ENCODE assay signal across 8 cellular contexts in genomic region chr5:95555553-95555952, GRCh38. TPM values are rescaled to one million over a fixed set of nuclear protein-coding genes. Genes with fewer than 3 reads are reported as not detected.
A peak's percentile ranks its signal among the peaks of the same experiment; 100 is the strongest.
DNase-seq lines count a peak whose midpoint lies in the region; ATAC-seq, FAIRE-seq and TF ChIP-seq lines count a peak whose summit lies in the region.

No MANE protein-coding gene starts in this region.

- H3K4me3 Mint-ChIP-seq in activated T-cell treated with anti-CD3 and anti-CD28 coated beads, Interleukin-2, amount 50 U/mL, for 24 hours = peak overlapping the region; percentile 88

- CTCF ChIA-PET in K562 (lab: Yijun Ruan, JAX; ENCODE audit: low intra/inter-chr PET ratio) = interaction anchor here (1.2 kb wide), 1 partner anchor 89 kb away, joined by 4 read pairs; no protein-coding TSS in a partner anchor

- H3K9me3 ChIP-seq in K562 (replicated peaks; ENCODE audit: control insufficient read depth, insufficient read depth, low read depth, low read length) (no peaks in the 10 kb centered on the region), right lobe of liver (no peaks in the 10 kb centered on the region), tibial artery (no peaks in the 10 kb centered on the region)

- H3K4me1 ChIP-seq in K562 (replicated peaks in 1 of 2; ENCODE audit: control insufficient read depth in 2 of 2, insufficient read depth in 2 of 2, low read length in 2 of 2) (peaks cover 7 to 15% of the 10 kb centered on the region in 2 experiments; a peak in 4 of 5 replicates), right lobe of liver (peaks cover 0 to 16% (median 0%) of the 10 kb centered on the region in 4 donors), tibial artery (peaks cover 0 to 27% (median 16%) of the 10 kb centered on the region in 4 donors)

- peak overlapping the region; percentile 79 to 94 for H3K9ac ChIP-seq in K562 (ENCODE audit: insufficient read depth in 1 of 2, low read depth in 2 of 2, low read length in 2 of 2)

- TF ChIP-seq RAD21 in K562 (CRISPR knock-in tag; conservative IDR thresholded peaks at IDR 0.05 in 1 of 2, IDR thresholded peaks at IDR 0.05 in 1 of 2) = no peak

- no peaks in the 10 kb centered on the region for H3K27me3 Mint-ChIP-seq in activated T-cell treated with anti-CD3 and anti-CD28 coated beads, Interleukin-2, amount 50 U/mL, for 24 hours

- no peak for FAIRE-seq in K562 (lab: Jason Lieb, UNC)

- H3K27ac ChIP-seq in K562 (ENCODE audit: extremely low read depth, low read depth, low read length) (peak overlapping the region; percentile 84), right lobe of liver (peak overlapping the region; percentile 87 to 92 (median 88)), tibial artery (peak overlapping the region; percentile 87 to 88)

- DNase-seq in activated T-cell treated with anti-CD3 and anti-CD28 coated beads, Interleukin-2, amount 50 U/mL, for 24 hours = no peak
- DNase-seq in activated T-cell treated with anti-CD3 and anti-CD28 coated beads, Interleukin-2, amount 50 U/mL, for 48 hours = no peak
- DNase-seq in K562 (ENCODE audit: extremely low read depth in 1 of 4, low spot score in 3 of 4) (no peak), right lobe of liver (no peak), tibial artery (no peak), NCI-H510A treated with DMSO at 0.1 percent for 48 hours (lab: John Stamatoyannopoulos, UW) (no peak)
- DNase-seq in activated CD8-positive, alpha-beta memory T cell treated with anti-CD3 and anti-CD28 coated beads, Interleukin-2, amount 50 U/mL, for 4 hours = no peak

- BruUV-seq in K562 (replicated peaks; lab: Mats Ljungman, UMichigan) = no TSS peak

- intact Hi-C loops in K562 (cut with micrococcal nuclease) (loop anchor here (1.0 to 10.0 kb wide), 3 partner anchors 91 to 289 kb away; partner anchors contain the start of gene RFESD), right lobe of liver (cut with DNase I) (no loop called here), tibial artery (cut with DNase I; ENCODE audit: low total_unique reads) (no loop called here)

- H3K36me3 Mint-ChIP-seq in activated T-cell treated with anti-CD3 and anti-CD28 coated beads, Interleukin-2, amount 50 U/mL, for 24 hours (ENCODE audit: low read depth) = peaks cover 36% of the 10 kb centered on the region

- POLR2A ChIA-PET in K562 (lab: Yijun Ruan, JAX) = interaction anchor here (0.8 to 1.6 kb wide), 3 partner anchors 8 to 371 kb away, joined by 4 to 9 read pairs (median 5); no protein-coding TSS in a partner anchor

- H3K79me2 ChIP-seq in K562 (ENCODE audit: control insufficient read depth, insufficient read depth, low read length) = peaks cover 52% of the 10 kb centered on the region

- peak overlapping the region; percentile 66 for H3K4me3 ChIP-seq in K562
- peak overlapping the region; percentile 74 to 83 (median 74) for H3K4me3 ChIP-seq in right lobe of liver
- H3K4me3 ChIP-seq in tibial artery = peak overlapping the region; percentile 76 to 78

- H3K4me2 ChIP-seq in K562 (ENCODE audit: insufficient read depth, low read length) = peak overlapping the region; percentile 97

- TF ChIP-seq EP300 in K562 (IDR thresholded peaks at IDR 0.05; ENCODE audit: low read length) = no peak

- no peaks in the 10 kb centered on the region for H3K9me3 Mint-ChIP-seq in activated T-cell treated with anti-CD3 and anti-CD28 coated beads, Interleukin-2, amount 50 U/mL, for 24 hours

- H3K9me1 ChIP-seq in K562 (ENCODE audit: control insufficient read depth, insufficient read depth, low read length) = no peaks in the 10 kb centered on the region

- WGBS in K562 (ENCODE audit: insufficient coverage, low coverage, missing lambda C conversion rate) = 1% methylated on average over 9 of the region's 9 CpGs
- 0% methylated on average over 9 of the region's 9 CpGs for WGBS in right lobe of liver (ENCODE audit: insufficient coverage, low coverage, low lambda C conversion rate, missing lambda C conversion rate)

- no peak for ATAC-seq in K562
- ATAC-seq in right lobe of liver = no peak
- no peak for ATAC-seq in HG03097 (IDR thresholded peaks at IDR 0.05; ENCODE audit: low FRiP score, unreplicated experiment)

- peaks cover 42% of the 10 kb centered on the region for H3K4me1 Mint-ChIP-seq in activated T-cell treated with anti-CD3 and anti-CD28 coated beads, Interleukin-2, amount 50 U/mL, for 24 hours (ENCODE audit: low read depth)

- H3K27me3 ChIP-seq in K562 (ENCODE audit: control insufficient read depth in 2 of 2, insufficient read depth in 2 of 2, low read length in 2 of 2) = no peaks in the 10 kb centered on the region
- H3K27me3 ChIP-seq in right lobe of liver = no peaks in the 10 kb centered on the region
- H3K27me3 ChIP-seq in tibial artery = no peaks in the 10 kb centered on the region

- TF ChIP-seq POLR2A in K562 (conservative IDR thresholded peaks at IDR 0.05) (no peak), right lobe of liver (IDR thresholded peaks at IDR 0.05) (no peak)

- in situ Hi-C loops in K562 (cut with MboI) = no loop called here

- peak overlapping the region; percentile 97 for H2AFZ ChIP-seq in K562 (ENCODE audit: low read depth, low read length)

- H3K36me3 ChIP-seq in K562 (ENCODE audit: control insufficient read depth, insufficient read depth, low read length) (peaks cover 13% of the 10 kb centered on the region; the same call in 2 of the 3 replicates), right lobe of liver (no peaks in the 10 kb centered on the region), tibial artery (peaks cover 0 to 5% (median 0%) of the 10 kb centered on the region in 3 donors)

- peak overlapping the region; percentile 94 for H3K27ac Mint-ChIP-seq in activated T-cell treated with anti-CD3 and anti-CD28 coated beads, Interleukin-2, amount 50 U/mL, for 24 hours

- no peaks in the 10 kb centered on the region for H4K20me1 ChIP-seq in K562 (replicated peaks; ENCODE audit: control insufficient read depth, insufficient read depth, low read length)

- no peak for TF ChIP-seq CTCF in K562 (IDR thresholded peaks at IDR 0.05 in 2 of 3, conservative IDR thresholded peaks at IDR 0.05 in 1 of 3; ENCODE audit: insufficient read depth in 2 of 3, low read depth in 1 of 3, low read length in 3 of 3)
- no peak for TF ChIP-seq CTCF in right lobe of liver (IDR thresholded peaks at IDR 0.05)
- no peak for TF ChIP-seq CTCF in tibial artery (IDR thresholded peaks at IDR 0.05)

TF ChIP-seq in K562, 482 proteins besides CTCF, POLR2A, EP300 and RAD21 (continues in another document):
- TF ChIP-seq JUND (IDR thresholded peaks at IDR 0.05; ENCODE audit: borderline replicate concordance, low read depth, low read length) (no peak), JUND (tag; IDR thresholded peaks at IDR 0.05; ENCODE audit: borderline replicate concordance, low read depth, low read length) (no peak), HMG20B (CRISPR knock-in tag; IDR thresholded peaks at IDR 0.05) (no peak), CHD2 (IDR thresholded peaks at IDR 0.05; ENCODE audit: low read depth, low read length) (no peak)

RNA-seq across cellular contexts. Expression of gene ARSK, which starts 0.7 kb away (rescaled TPM):
- total RNA-seq in K562 (2011; cell fraction: chromatin; rRNA removed; ENCODE audit: low replicate concordance) = 5.1 and 20.8 TPM in 2 replicates
- total RNA-seq in K562 (2011; cell fraction: nucleolus; rRNA removed) = 4.8 and 7.0 TPM in 2 replicates
- 9.5 and 11.5 TPM in 2 replicates for total RNA-seq in K562 (2011; cell fraction: nucleoplasm; rRNA removed)
- total RNA-seq in K562 (2014; rRNA removed) = 5.2 and 6.4 TPM in 2 replicates
- 6.8 and 7.7 TPM in 2 replicates for total RNA-seq in K562 (2014; rRNA removed; fragmentation: Illumina TruSeq; extraction: Trizol)
- 7.1 and 8.0 TPM in 2 replicates for total RNA-seq in K562 (2015; rRNA removed; fragmentation: Illumina TruSeq; extraction: Trizol)
- 5.5 and 6.1 TPM in 2 replicates for total RNA-seq in K562 (2021)
- polyA plus RNA-seq in K562 (2011; rRNA removed) = 6.6 and 9.4 TPM in 2 replicates
- 3.3 and 4.7 TPM in 2 replicates for polyA plus RNA-seq in K562 (2011; cell fraction: cytosol; rRNA removed)
- 2.4 and 2.5 TPM in 2 replicates for polyA plus RNA-seq in K562 (2011; cell fraction: nucleus; rRNA removed)
- polyA plus RNA-seq in K562 (2012) = 7.2 and 7.4 TPM in 2 replicates
- 8.5 and 8.9 TPM in 2 replicates for polyA plus RNA-seq in K562 (2014; fragmentation: Illumina TruSeq; extraction: Trizol)
- 1 to 10 TPM; 2.7 to 2.8 TPM for polyA plus RNA-seq in K562 (2014; fragmentation: Nextera tagmentation; extraction: Ambion mirVana)
- 9.1 and 12.3 TPM in 2 replicates for polyA plus RNA-seq in K562 (2014; rRNA removed)
- polyA minus RNA-seq in K562 (2011; rRNA and poly(A)+ RNA removed) = 11.8 TPM in 2 replicates
- 2.9 and 4.4 TPM in 2 replicates for polyA minus RNA-seq in K562 (2011; cell fraction: cytosol; rRNA and poly(A)+ RNA removed)
- polyA minus RNA-seq in K562 (2011; cell fraction: nucleus; rRNA and poly(A)+ RNA removed) = 5.5 and 8.1 TPM in 2 replicates
- total RNA-seq in right lobe of liver = 1 to 10 TPM; 2.1 to 4.9 (median 4.0) TPM

RNA-seq across cellular contexts. Expression of gene SKIC3, which starts 0.8 kb away (rescaled TPM):
- 52.7 and 299 TPM in 2 replicates for total RNA-seq in K562 (2011; cell fraction: chromatin; rRNA removed; ENCODE audit: low replicate concordance)
- 21.8 and 35.8 TPM in 2 replicates for total RNA-seq in K562 (2011; cell fraction: nucleolus; rRNA removed)
- 65.2 and 78.6 TPM in 2 replicates for total RNA-seq in K562 (2011; cell fraction: nucleoplasm; rRNA removed)
- 37.7 and 38.1 TPM in 2 replicates for total RNA-seq in K562 (2014; rRNA removed)
- total RNA-seq in K562 (2014; rRNA removed; fragmentation: Illumina TruSeq; extraction: Trizol) = 65.7 and 78.5 TPM in 2 replicates
- 62.2 and 63.9 TPM in 2 replicates for total RNA-seq in K562 (2015; rRNA removed; fragmentation: Illumina TruSeq; extraction: Trizol)
- total RNA-seq in K562 (2021) = 54.0 and 54.4 TPM in 2 replicates
- 65.9 and 72.4 TPM in 2 replicates for polyA plus RNA-seq in K562 (2011; rRNA removed)
- polyA plus RNA-seq in K562 (2011; cell fraction: cytosol; rRNA removed) = 8.7 and 18.9 TPM in 2 replicates
- polyA plus RNA-seq in K562 (2011; cell fraction: nucleus; rRNA removed) = 45.8 and 107 TPM in 2 replicates
- polyA plus RNA-seq in K562 (2012) = 27.8 and 38.9 TPM in 2 replicates
- 33.8 and 37.6 TPM in 2 replicates for polyA plus RNA-seq in K562 (2014; fragmentation: Illumina TruSeq; extraction: Trizol)
- polyA plus RNA-seq in K562 (2014; fragmentation: Nextera tagmentation; extraction: Ambion mirVana) = 10 to 100 TPM; 35.1 to 44.1 TPM
- polyA plus RNA-seq in K562 (2014; rRNA removed) = 29.4 and 30.7 TPM in 2 replicates
- polyA minus RNA-seq in K562 (2011; rRNA and poly(A)+ RNA removed) = 177 and 186 TPM in 2 replicates
- 30.2 and 42.8 TPM in 2 replicates for polyA minus RNA-seq in K562 (2011; cell fraction: cytosol; rRNA and poly(A)+ RNA removed)
- 66.2 and 144 TPM in 2 replicates for polyA minus RNA-seq in K562 (2011; cell fraction: nucleus; rRNA and poly(A)+ RNA removed)
- total RNA-seq in right lobe of liver = 10 to 100 TPM; 29.0 to 42.2 (median 38.0) TPM
